9 cellular contexts compared by ENCODE assay signal in the genomic region with DNA sequence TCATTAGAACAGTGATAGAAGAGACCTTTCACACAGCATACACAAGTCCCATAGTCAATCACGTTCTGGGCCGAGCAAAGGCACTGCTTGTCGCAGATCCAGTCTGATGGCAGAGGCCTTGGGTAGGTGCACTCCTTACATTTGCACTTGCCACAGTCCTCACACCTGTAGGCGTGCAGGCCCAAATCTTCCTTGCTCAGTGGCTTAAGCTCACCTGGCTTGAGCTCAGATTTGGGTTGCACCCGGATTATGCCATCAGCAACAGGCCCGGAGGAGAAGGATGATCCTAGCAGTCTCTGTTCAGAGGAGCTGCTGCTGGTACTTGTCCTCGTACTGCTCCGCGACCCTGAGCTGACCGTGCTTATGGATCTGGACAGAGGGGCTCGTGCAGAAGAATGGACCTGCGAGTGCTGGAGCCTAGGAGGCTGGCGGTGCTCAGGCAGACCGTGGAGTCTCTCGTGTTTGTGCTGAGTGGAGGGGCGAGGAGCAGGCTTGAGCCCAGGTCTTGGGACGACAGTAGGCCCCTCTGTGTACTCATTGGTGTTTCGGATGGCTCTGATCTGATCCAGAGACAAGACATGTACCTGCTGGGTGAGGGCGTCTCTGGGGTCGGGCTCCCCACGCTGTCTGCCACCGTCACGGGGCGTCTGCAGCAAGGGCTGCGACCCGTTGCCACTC. TPM values are rescaled to one million over a fixed set of nuclear protein-coding genes. Genes with fewer than 3 reads are reported as not detected.
DNase-seq lines count a peak whose midpoint lies in the region; ATAC-seq and TF ChIP-seq lines count a peak whose summit lies in the region.
"Had no signal": no experiment of that assay in that cellular context is flagged by ENCODE, and none has a peak within 500 bp of the region (broad histone marks: within the 10 kb centered on the region; RNA-seq: fewer than 3 reads in every experiment).

No MANE protein-coding gene starts in this region.

- no peak overlapping the region for H3K27ac Mint-ChIP-seq in activated CD4-positive, alpha-beta T cell treated with anti-CD3 and anti-CD28 coated beads for 36 hours
- no peak overlapping the region for H3K27ac Mint-ChIP-seq in activated CD4-positive, alpha-beta T cell treated with anti-CD3 and anti-CD28 coated beads, Interleukin-2, amount 10 ng/mL, durations not matched to agents 24 days and 14 days
- H3K27ac Mint-ChIP-seq in naive thymus-derived CD8-positive, alpha-beta T cell: peak overlapping the region in 1 of 10 donors; percentile 54

- peak overlapping the region; percentile 61 to 98 for H3K9ac ChIP-seq in mucosa of rectum (ENCODE audit: low read depth in 1 of 2, low read length in 2 of 2)

- ATAC-seq in activated CD4-positive, alpha-beta T cell treated with anti-CD3 and anti-CD28 coated beads for 36 hours: no peak
- ATAC-seq in upper lobe of left lung (ENCODE audit: low FRiP score in 2 of 2): no peak
- ATAC-seq in naive thymus-derived CD8-positive, alpha-beta T cell: no peak

- no peaks in the 10 kb centered on the region for H3K9me3 Mint-ChIP-seq in activated CD4-positive, alpha-beta T cell treated with anti-CD3 and anti-CD28 coated beads for 36 hours (ENCODE audit: low read depth)
- no peaks in the 10 kb centered on the region for H3K9me3 Mint-ChIP-seq in activated CD4-positive, alpha-beta T cell treated with anti-CD3 and anti-CD28 coated beads, Interleukin-2, amount 10 ng/mL, durations not matched to agents 24 days and 14 days
- H3K9me3 Mint-ChIP-seq in naive thymus-derived CD8-positive, alpha-beta T cell: peaks cover 0 to 3% (median 0%) of the 10 kb centered on the region in 9 donors

- H3K4me3 ChIP-seq in mucosa of rectum (ENCODE audit: low read length in 2 of 2) (peak overlapping the region; percentile 94 to 98), upper lobe of left lung (peak overlapping the region; percentile 1 to 90 (median 76))

- no peak for TF ChIP-seq EP300 in upper lobe of left lung (IDR thresholded peaks at IDR 0.05)

- peaks cover 12 to 22% of the 10 kb centered on the region in 2 donors for H3K36me3 ChIP-seq in mucosa of rectum (ENCODE audit: control insufficient read depth in 2 of 2, insufficient read depth in 2 of 2, low read length in 2 of 2)
- H3K36me3 ChIP-seq in upper lobe of left lung: peaks cover 0 to 38% (median 9%) of the 10 kb centered on the region in 4 donors

- peaks cover 13% of the 10 kb centered on the region for H3K27me3 Mint-ChIP-seq in activated CD4-positive, alpha-beta T cell treated with anti-CD3 and anti-CD28 coated beads for 36 hours
- H3K27me3 Mint-ChIP-seq in activated CD4-positive, alpha-beta T cell treated with anti-CD3 and anti-CD28 coated beads, Interleukin-2, amount 10 ng/mL, durations not matched to agents 24 days and 14 days: peaks cover 15% of the 10 kb centered on the region
- peaks cover 5 to 21% (median 10%) of the 10 kb centered on the region in 5 donors for H3K27me3 Mint-ChIP-seq in naive thymus-derived CD8-positive, alpha-beta T cell

- TF ChIP-seq POLR2A in upper lobe of left lung (IDR thresholded peaks at IDR 0.05): no peak

- no peaks in the 10 kb centered on the region for H3K27me3 ChIP-seq in mucosa of rectum (ENCODE audit: control insufficient read depth in 2 of 2, insufficient read depth in 2 of 2, low read length in 2 of 2)
- H3K27me3 ChIP-seq in upper lobe of left lung: no peaks in the 10 kb centered on the region

- WGBS in upper lobe of left lung, 2 donors: 69 to 75% methylated on average over 19 to 26 of the region's 26 CpGs

- DNase-seq in activated CD4-positive, alpha-beta T cell treated with anti-CD3 and anti-CD28 coated beads for 36 hours: peak; percentile 4
- no peak for DNase-seq in activated CD4-positive, alpha-beta T cell treated with anti-CD3 and anti-CD28 coated beads, Interleukin-2, amount 10 ng/mL, durations not matched to agents 24 days and 14 days
- DNase-seq in epithelial cell of prostate (ENCODE audit: low read depth, low spot score): no peak
- DNase-seq in upper lobe of left lung: peak in 1 of 2 donors; percentile 73
- DNase-seq in NCI-H146 treated with DMSO at 0.1 percent for 48 hours (lab: John Stamatoyannopoulos, UW; ENCODE audit: unreplicated experiment): no peak
- no peak for DNase-seq in stimulated activated CD4-positive, alpha-beta T cell treated with anti-CD3 and anti-CD28 coated beads, Interleukin-2, amount 100 ng/mL, for 24 hours
- no peak for DNase-seq in naive thymus-derived CD8-positive, alpha-beta T cell
- DNase-seq: effector CD8-positive, alpha-beta T cell had no signal

- POLR2A ChIA-PET in activated CD4-positive, alpha-beta T cell treated with anti-CD3 and anti-CD28 coated beads for 36 hours (lab: Charles Lee): no interaction called here
- POLR2A ChIA-PET in naive thymus-derived CD8-positive, alpha-beta T cell (lab: Charles Lee): no interaction called here

- H3K9me3 ChIP-seq in mucosa of rectum (ENCODE audit: control insufficient read depth in 2 of 2, low read length in 2 of 2) (no peaks in the 10 kb centered on the region), upper lobe of left lung (no peaks in the 10 kb centered on the region)

- H3K27ac ChIP-seq in epithelial cell of prostate: peak overlapping the region; percentile 95
- H3K27ac ChIP-seq in mucosa of rectum (ENCODE audit: low read depth in 2 of 2, low read length in 2 of 2): peak overlapping the region; percentile 13 to 94
- peak overlapping the region; percentile 94 to 96 (median 96) for H3K27ac ChIP-seq in upper lobe of left lung

- H3K36me3 Mint-ChIP-seq in activated CD4-positive, alpha-beta T cell treated with anti-CD3 and anti-CD28 coated beads for 36 hours (ENCODE audit: low read depth): no peaks in the 10 kb centered on the region
- no peaks in the 10 kb centered on the region for H3K36me3 Mint-ChIP-seq in activated CD4-positive, alpha-beta T cell treated with anti-CD3 and anti-CD28 coated beads, Interleukin-2, amount 10 ng/mL, durations not matched to agents 24 days and 14 days (ENCODE audit: low read depth)
- peaks cover 0 to 3% (median 2%) of the 10 kb centered on the region in 3 donors for H3K36me3 Mint-ChIP-seq in naive thymus-derived CD8-positive, alpha-beta T cell

- H3K4me1 ChIP-seq in mucosa of rectum (ENCODE audit: control insufficient read depth in 2 of 2, insufficient read depth in 2 of 2, low read length in 2 of 2): peaks cover 10 to 12% of the 10 kb centered on the region in 2 donors
- H3K4me1 ChIP-seq in upper lobe of left lung: peaks cover 19 to 39% (median 26%) of the 10 kb centered on the region in 4 donors

- no peak for TF ChIP-seq CTCF in upper lobe of left lung (IDR thresholded peaks at IDR 0.05)

- intact Hi-C loops in activated CD4-positive, alpha-beta T cell treated with anti-CD3 and anti-CD28 coated beads for 36 hours (cut with DNase I, micrococcal nuclease): no loop called here
- intact Hi-C loops in activated CD4-positive, alpha-beta T cell treated with anti-CD3 and anti-CD28 coated beads, Interleukin-2, amount 10 ng/mL, durations not matched to agents 24 days and 14 days (cut with micrococcal nuclease): no loop called here

- peaks cover 7% of the 10 kb centered on the region for H3K4me1 Mint-ChIP-seq in activated CD4-positive, alpha-beta T cell treated with anti-CD3 and anti-CD28 coated beads for 36 hours
- H3K4me1 Mint-ChIP-seq in activated CD4-positive, alpha-beta T cell treated with anti-CD3 and anti-CD28 coated beads, Interleukin-2, amount 10 ng/mL, durations not matched to agents 24 days and 14 days: peaks cover 4% of the 10 kb centered on the region
- peaks cover 5 to 11% (median 8%) of the 10 kb centered on the region in 4 donors for H3K4me1 Mint-ChIP-seq in naive thymus-derived CD8-positive, alpha-beta T cell

- no peak overlapping the region for H3K4me3 Mint-ChIP-seq in activated CD4-positive, alpha-beta T cell treated with anti-CD3 and anti-CD28 coated beads for 36 hours
- no peak overlapping the region for H3K4me3 Mint-ChIP-seq in activated CD4-positive, alpha-beta T cell treated with anti-CD3 and anti-CD28 coated beads, Interleukin-2, amount 10 ng/mL, durations not matched to agents 24 days and 14 days
- H3K4me3 Mint-ChIP-seq in naive thymus-derived CD8-positive, alpha-beta T cell: peak overlapping the region in 1 of 10 donors; percentile 58

- CTCF ChIA-PET in activated CD4-positive, alpha-beta T cell treated with anti-CD3 and anti-CD28 coated beads for 36 hours (lab: Charles Lee): no interaction called here

RNA-seq across cellular contexts. Expression of a gene that starts 3.8 kb away (rescaled TPM):
- under 1 TPM; 0.32 to 0.34 TPM for total RNA-seq in activated CD4-positive, alpha-beta T cell treated with anti-CD3 and anti-CD28 coated beads for 36 hours
- total RNA-seq in activated CD4-positive, alpha-beta T cell treated with anti-CD3 and anti-CD28 coated beads, Interleukin-2, amount 10 ng/mL, durations not matched to agents 24 days and 14 days: 0.21 TPM in 1 of 2 replicates, not detected in the other
- 10 to 100 TPM; 19.3 to 76.3 (median 50.9) TPM for total RNA-seq in upper lobe of left lung
- total RNA-seq in naive thymus-derived CD8-positive, alpha-beta T cell: under 1 TPM; 0.41 to 0.44 TPM
- polyA plus RNA-seq in naive thymus-derived CD8-positive, alpha-beta T cell: under 1 TPM in 2 of 3 donors, not detected in 1; 0.60 to 0.72 TPM

Comparison
In these comparisons a context has a peak if more than half of its experiments do, and no peak if none do; other contexts are left out.
1. RNA of a gene that starts 3.8 kb away (total RNA-seq): 19.3 to 76.3 TPM in upper lobe of left lung; 0.41 to 0.44 TPM in naive thymus-derived CD8-positive, alpha-beta T cell, 0.32 to 0.34 TPM in activated CD4-positive, alpha-beta T cell treated with anti-CD3 and anti-CD28 coated beads for 36 hours and 0.21 TPM in activated CD4-positive, alpha-beta T cell treated with anti-CD3 and anti-CD28 coated beads, Interleukin-2, amount 10 ng/mL, durations not matched to agents 24 days and 14 days; every median in the first group is over 10 times any median in the second.
2. Peak in every context shown above with its lines, with median percentiles within 50 percentile points of each other: H3K27ac ChIP-seq.